ENCODE assay signal across 18 cellular contexts in genomic region chr12:120102189-120103043, GRCh38. TPM values are rescaled to one million over a fixed set of nuclear protein-coding genes. Genes with fewer than 3 reads are reported as not detected.
DNase-seq lines count a peak whose midpoint lies in the region; ATAC-seq, FAIRE-seq and TF ChIP-seq lines count a peak whose summit lies in the region.
"Had no signal": no experiment of that assay in that cellular context is flagged by ENCODE, and none has a peak within 500 bp of the region (broad histone marks: within the 10 kb centered on the region; RNA-seq: fewer than 3 reads in every experiment).

No MANE protein-coding gene starts in this region.

- H4K20me1 ChIP-seq in HepG2 (ENCODE audit: insufficient read depth, low read length), result peaks cover 12% of the 10 kb centered on the region; the same call in 1 of the 2 replicates

- no peaks in the 10 kb centered on the region for H3K27me3 ChIP-seq in HepG2 (ENCODE audit: control insufficient read depth in 1 of 2, insufficient read depth in 2 of 2, low read length in 2 of 2)
- no peaks in the 10 kb centered on the region for H3K27me3 ChIP-seq in upper lobe of right lung
- H3K27me3 ChIP-seq: upper lobe of left lung had no signal

- DNase-seq in activated T-cell treated with anti-CD3 and anti-CD28 coated beads, Interleukin-2, amount 50 U/mL, for 72 hours, result no peak
- DNase-seq in activated T-cell treated with anti-CD3 and anti-CD28 coated beads for 4 hours (no peak), HepG2 (ENCODE audit: low spot score) (no peak), upper lobe of right lung (no peak), progenitor cell of endocrine pancreas (ENCODE audit: low spot score, unreplicated experiment) (no peak), DMS53 (lab: John Stamatoyannopoulos, UW) (no peak)
- DNase-seq: ACHN; activated CD8-positive, alpha-beta memory T cell treated with anti-CD3 and anti-CD28 coated beads, Interleukin-2, amount 50 U/mL, for 48 hours; DMS79 treated with DMSO at 0.1 percent for 48 hours; effector CD4-positive, alpha-beta T cell; GM23248; NCI-H1092 treated with DMSO at 0.1 percent for 48 hours; T1000; upper lobe of left lung had no signal

- H2AFZ ChIP-seq in HepG2 (ENCODE audit: low read length), result no peak overlapping the region
- H2AFZ ChIP-seq: GM23248 had no signal

- TF ChIP-seq RAD21 in HepG2 (CRISPR knock-in tag; IDR thresholded peaks at IDR 0.05), result no peak

- BruUV-seq in HepG2 (replicated peaks; lab: Mats Ljungman, UMichigan), result no TSS peak

- H3K36me3 Mint-ChIP-seq in activated T-cell treated with anti-CD3 and anti-CD28 coated beads, Interleukin-2, amount 50 U/mL, for 72 hours (ENCODE audit: insufficient read depth in 2 of 2), result peaks cover 2 to 13% of the 10 kb centered on the region in 2 donors
- H3K36me3 Mint-ChIP-seq in progenitor cell of endocrine pancreas (ENCODE audit: insufficient read depth), result peaks cover 2% of the 10 kb centered on the region

- H3K27me3 Mint-ChIP-seq in activated T-cell treated with anti-CD3 and anti-CD28 coated beads, Interleukin-2, amount 50 U/mL, for 72 hours (ENCODE audit: low read depth), result no peaks in the 10 kb centered on the region
- no peaks in the 10 kb centered on the region for H3K27me3 Mint-ChIP-seq in progenitor cell of endocrine pancreas

- no peak for TF ChIP-seq CTCF in VCaP (conservative IDR thresholded peaks at IDR 0.05)
- TF ChIP-seq CTCF in HepG2 (CRISPR knock-in tag; IDR thresholded peaks at IDR 0.05), result no peak
- TF ChIP-seq CTCF in upper lobe of right lung (IDR thresholded peaks at IDR 0.05), result no peak
- no peak for TF ChIP-seq CTCF in progenitor cell of endocrine pancreas (IDR thresholded peaks at IDR 0.05; ENCODE audit: unreplicated experiment)

- no peak for FAIRE-seq in HepG2 (lab: Jason Lieb, UNC)
- FAIRE-seq: GM12891 had no signal

- H3K9me3 Mint-ChIP-seq in activated T-cell treated with anti-CD3 and anti-CD28 coated beads, Interleukin-2, amount 50 U/mL, for 72 hours, result no peaks in the 10 kb centered on the region
- no peaks in the 10 kb centered on the region for H3K9me3 Mint-ChIP-seq in progenitor cell of endocrine pancreas (ENCODE audit: low read depth)

- H3K27ac ChIP-seq in VCaP (peak overlapping the region; percentile 61; the same call in 1 of the 2 replicates), HepG2 (ENCODE audit: extremely low read length, insufficient read depth, low read length) (no peak overlapping the region), upper lobe of right lung (no peak overlapping the region)
- H3K27ac ChIP-seq: GM23248 had no signal

- TF ChIP-seq EP300 in HepG2 (IDR thresholded peaks at IDR 0.05; ENCODE audit: low read depth in 2 of 2, low read length in 2 of 2), result no peak
- TF ChIP-seq EP300 in HepG2 (CRISPR knock-in tag; IDR thresholded peaks at IDR 0.05; ENCODE audit: borderline replicate concordance), result no peak

- H3K79me2 ChIP-seq in HepG2 (ENCODE audit: insufficient read depth, low read length), result peaks cover 25% of the 10 kb centered on the region

- peaks cover 23% of the 10 kb centered on the region for H3K4me1 Mint-ChIP-seq in activated T-cell treated with anti-CD3 and anti-CD28 coated beads, Interleukin-2, amount 50 U/mL, for 72 hours (ENCODE audit: low read depth)
- H3K4me1 Mint-ChIP-seq in progenitor cell of endocrine pancreas (ENCODE audit: low read depth), result peaks cover 2% of the 10 kb centered on the region

- peaks cover 25 to 60% of the 10 kb centered on the region in 2 experiments; a peak in 4 of 5 replicates for H3K36me3 ChIP-seq in HepG2 (replicated peaks in 1 of 2; ENCODE audit: control insufficient read depth in 1 of 2, insufficient read depth in 2 of 2, low read length in 2 of 2)
- peaks cover 58% of the 10 kb centered on the region for H3K36me3 ChIP-seq in upper lobe of right lung

- WGBS in HepG2 (ENCODE audit: low lambda C conversion rate), result 94% methylated on average over 16 of the region's 30 CpGs

- no peak overlapping the region for H3K4me3 ChIP-seq in HepG2 (replicated peaks in 1 of 3; ENCODE audit: insufficient read depth in 1 of 3, low read depth in 2 of 3, low read length in 3 of 3)
- H3K4me3 ChIP-seq in upper lobe of right lung, result no peak overlapping the region
- H3K4me3 ChIP-seq: GM23248, smooth muscle cell, upper lobe of left lung had no signal

- intact Hi-C loops in HepG2 (cut with micrococcal nuclease; ENCODE audit: unreplicated experiment) (no loop called here), upper lobe of right lung (cut with DNase I) (no loop called here)

- no peak overlapping the region for H3K4me2 ChIP-seq in HepG2 (ENCODE audit: low read depth, low read length)
- H3K4me2 ChIP-seq: smooth muscle cell had no signal

- TF ChIP-seq POLR2A in HepG2 (IDR thresholded peaks at IDR 0.05; ENCODE audit: insufficient read depth in 1 of 2, low read depth in 2 of 2, low read length in 2 of 2), result no peak

- in situ Hi-C loops in HepG2 (cut with HindIII; ENCODE audit: extremely low pct_ligation_motif_present, low pct_unique_long_range_greater_than_20kb), result no loop called here

- POLR2A ChIA-PET in HepG2 (lab: Yijun Ruan, JAX), result no interaction called here

- H3K4me3 Mint-ChIP-seq in activated T-cell treated with anti-CD3 and anti-CD28 coated beads, Interleukin-2, amount 50 U/mL, for 72 hours, result peak overlapping the region in 1 of 2 donors; percentile 40
- no peak overlapping the region for H3K4me3 Mint-ChIP-seq in progenitor cell of endocrine pancreas (ENCODE audit: low read depth)

- peak overlapping the region; percentile 48 for H3K27ac Mint-ChIP-seq in activated T-cell treated with anti-CD3 and anti-CD28 coated beads, Interleukin-2, amount 50 U/mL, for 72 hours
- H3K27ac Mint-ChIP-seq in progenitor cell of endocrine pancreas, result no peak overlapping the region

- no peak overlapping the region for H3K9ac ChIP-seq in HepG2 (ENCODE audit: insufficient read depth, low read depth, low read length)
- H3K9ac ChIP-seq: GM23248 had no signal

- ATAC-seq in activated T-cell treated with anti-CD3 and anti-CD28 coated beads, Interleukin-2, amount 50 U/mL, for 72 hours (replicated peaks in 1 of 2), result peak in 1 of 2 donors; percentile 3
- ATAC-seq in HepG2 (no peak), upper lobe of right lung (peak; percentile 12), GM19395 (IDR thresholded peaks at IDR 0.05; ENCODE audit: unreplicated experiment) (no peak)

- no peaks in the 10 kb centered on the region for H3K9me3 ChIP-seq in HepG2 (ENCODE audit: low read length)
- no peaks in the 10 kb centered on the region for H3K9me3 ChIP-seq in upper lobe of right lung
- H3K9me3 ChIP-seq: upper lobe of left lung had no signal

- CTCF ChIA-PET in HepG2 (lab: Yijun Ruan, JAX; ENCODE audit: low intra/inter-chr PET ratio, low total read pairs), result no interaction called here

- H3K4me1 ChIP-seq in HepG2 (ENCODE audit: insufficient read depth, low read length), result no peaks in the 10 kb centered on the region
- peaks cover 19% of the 10 kb centered on the region for H3K4me1 ChIP-seq in upper lobe of right lung

TF ChIP-seq in HepG2, 621 proteins besides CTCF, POLR2A, EP300 and RAD21:
- TF ChIP-seq THAP7 (CRISPR knock-in tag; IDR thresholded peaks at IDR 0.05), result no peak
- no peak for TF ChIP-seq ZNF580 (CRISPR knock-in tag; IDR thresholded peaks at IDR 0.05; ENCODE audit: borderline replicate concordance, low read depth)
- TF ChIP-seq RBFOX2 (IDR thresholded peaks at IDR 0.05; ENCODE audit: low read depth, low read length), result 0 out of 2 replicates have a peak, but pooled peaks have one; percentile 4
- TF ChIP-seq E2F5 (CRISPR knock-in tag; conservative IDR thresholded peaks at IDR 0.05), result no peak
TF ChIP-seq in HepG2: peak in this region for 1.

RNA-seq across cellular contexts. Expression of gene RAB35, which starts 14.1 kb away (rescaled TPM):
- total RNA-seq in activated T-cell treated with anti-CD3 and anti-CD28 coated beads, Interleukin-2, amount 50 U/mL, for 72 hours, result 10 to 100 TPM; 66.2 to 78.9 TPM
- total RNA-seq in HepG2 (2016; rRNA removed; fragmentation: Illumina TruSeq; extraction: Trizol) (25.9 and 29.1 TPM in 2 replicates), upper lobe of right lung (58.7 TPM), progenitor cell of endocrine pancreas (36.7 and 38.1 TPM in 2 replicates)
- 3.9 and 4.0 TPM in 2 replicates for total RNA-seq in HepG2 (2016; cell fraction: cytosol; rRNA removed; fragmentation: Illumina TruSeq; extraction: Trizol; ENCODE audit: low read depth)
- 24.8 and 29.3 TPM in 2 replicates for total RNA-seq in HepG2 (2016; cell fraction: insoluble cytoplasmic fraction; rRNA removed; fragmentation: Illumina TruSeq; extraction: Trizol)
- 13.9 and 14.1 TPM in 2 replicates for total RNA-seq in HepG2 (2016; cell fraction: membrane; rRNA removed; fragmentation: Illumina TruSeq; extraction: Trizol)
- total RNA-seq in HepG2 (2016; cell fraction: nucleus; rRNA removed; fragmentation: Illumina TruSeq; extraction: Trizol), result 11.8 and 14.0 TPM in 2 replicates
- 25.2 and 32.2 TPM in 2 replicates for polyA plus RNA-seq in HepG2 (2011; rRNA removed)
- 23.4 and 25.8 TPM in 2 replicates for polyA plus RNA-seq in HepG2 (2011; cell fraction: cytosol; rRNA removed)
- polyA plus RNA-seq in HepG2 (2011; cell fraction: nucleus; rRNA removed), result 23.2 and 27.6 TPM in 2 replicates
- 24.8 and 25.8 TPM in 2 replicates for polyA plus RNA-seq in HepG2 (2012)
- 4.8 and 4.9 TPM in 2 replicates for polyA plus RNA-seq in HepG2 (2016; cell fraction: cytosol; fragmentation: Illumina TruSeq; extraction: Trizol; ENCODE audit: low read depth)
- polyA plus RNA-seq in HepG2 (2016; cell fraction: insoluble cytoplasmic fraction; fragmentation: Illumina TruSeq; extraction: Trizol; ENCODE audit: low read depth), result 33.1 and 35.6 TPM in 2 replicates
- 10.1 and 11.5 TPM in 2 replicates for polyA plus RNA-seq in HepG2 (2016; cell fraction: membrane; fragmentation: Illumina TruSeq; extraction: Trizol; ENCODE audit: low read depth)
- polyA plus RNA-seq in HepG2 (2016; cell fraction: nucleus; fragmentation: Illumina TruSeq; extraction: Trizol; ENCODE audit: insufficient read depth, low read depth), result 32.5 and 34.1 TPM in 2 replicates
- polyA minus RNA-seq in HepG2 (2011; rRNA and poly(A)+ RNA removed; ENCODE audit: low replicate concordance), result 49.8 and 64.9 TPM in 2 replicates
- polyA minus RNA-seq in HepG2 (2011; cell fraction: cytosol; rRNA and poly(A)+ RNA removed), result 17.8 and 21.5 TPM in 2 replicates
- polyA minus RNA-seq in HepG2 (2011; cell fraction: nucleus; rRNA and poly(A)+ RNA removed), result 8.6 and 10.9 TPM in 2 replicates
